8 cellular contexts compared by ENCODE assay signal in genomic region chr6:87701676-87702588, GRCh38. TPM values are rescaled to one million over a fixed set of nuclear protein-coding genes. Genes with fewer than 3 reads are reported as not detected.
DNase-seq lines count a peak whose midpoint lies in the region; ATAC-seq and TF ChIP-seq lines count a peak whose summit lies in the region.

TSS of gene AKIRIN2 (minus strand) at chr6:87702233. CDS start at chr6:87701684, 549 bp downstream.

- peak; percentile 58 for ATAC-seq in HG02610 (IDR thresholded peaks at IDR 0.05; ENCODE audit: unreplicated experiment)
- ATAC-seq in activated naive CD4-positive, alpha-beta T cell treated with anti-CD3 and anti-CD28 coated beads, Interleukin-2, amount 50 U/mL, for 72 hours: peak; percentile 74 to 75

- H3K27me3 ChIP-seq in suprapubic skin: no peaks in the 10 kb centered on the region

- no peak for TF ChIP-seq CTCF in suprapubic skin (IDR thresholded peaks at IDR 0.05)

- TF ChIP-seq EP300 in suprapubic skin (IDR thresholded peaks at IDR 0.05): no peak

- H3K4me3 ChIP-seq in GM08714 (ENCODE audit: low read length) (peak within 1 kb of the TSS; percentile 99), suprapubic skin (peak within 1 kb of the TSS; percentile 100)

- H3K27ac Mint-ChIP-seq in activated naive CD4-positive, alpha-beta T cell treated with anti-CD3 and anti-CD28 coated beads, Interleukin-2, amount 50 U/mL, for 72 hours: peak within 1 kb of the TSS; percentile 97 to 98

- peaks cover 21 to 38% of the 10 kb centered on the region in 2 donors for H3K36me3 Mint-ChIP-seq in activated naive CD4-positive, alpha-beta T cell treated with anti-CD3 and anti-CD28 coated beads, Interleukin-2, amount 50 U/mL, for 72 hours

- no peaks in the 10 kb centered on the region for H3K9me3 Mint-ChIP-seq in activated naive CD4-positive, alpha-beta T cell treated with anti-CD3 and anti-CD28 coated beads, Interleukin-2, amount 50 U/mL, for 72 hours

- peaks cover 39% of the 10 kb centered on the region for H3K4me1 ChIP-seq in suprapubic skin

- H3K27ac ChIP-seq in suprapubic skin: peak within 1 kb of the TSS; percentile 100

- H3K9me3 ChIP-seq in suprapubic skin: no peaks in the 10 kb centered on the region

- WGBS in suprapubic skin: under 1% methylated on average over 71 of the region's 88 CpGs

- TF ChIP-seq POLR2A in suprapubic skin (IDR thresholded peaks at IDR 0.05): peak; percentile 79 to 91

- no peaks in the 10 kb centered on the region for H3K36me3 ChIP-seq in suprapubic skin

- DNase-seq in NCI-H1092 treated with DMSO at 0.1 percent for 48 hours (lab: John Stamatoyannopoulos, UW) (peak; percentile 95), SKM-1 (lab: John Stamatoyannopoulos, UW; ENCODE audit: unreplicated experiment) (peak; percentile 97), globus pallidus (ENCODE audit: low spot score) (peak; percentile 98), nucleus accumbens (lab: John Stamatoyannopoulos, UW) (peak; percentile 81 to 98 (median 95)), suprapubic skin (ENCODE audit: low spot score in 2 of 2) (peak; percentile 97 to 98)
- DNase-seq in activated naive CD4-positive, alpha-beta T cell treated with anti-CD3 and anti-CD28 coated beads, Interleukin-2, amount 50 U/mL, for 72 hours (ENCODE audit: low spot score in 2 of 2): peak; percentile 95 to 97

RNA-seq across cellular contexts. Expression of gene AKIRIN2, which starts in this region (rescaled TPM):
- total RNA-seq in activated naive CD4-positive, alpha-beta T cell treated with anti-CD3 and anti-CD28 coated beads, Interleukin-2, amount 50 U/mL, for 72 hours: 10 to 100 TPM; 48.8 to 63.4 TPM
- total RNA-seq in suprapubic skin: 10 to 100 TPM; 15.3 to 35.4 (median 29.2) TPM

Comparison
In these comparisons a context has a peak if more than half of its experiments do, and no peak if none do; other contexts are left out.
1. Peak in every context shown above with its lines: DNase-seq, ATAC-seq, H3K4me3 ChIP-seq and H3K27ac ChIP-seq.